Comparison of ENCODE assay signal across 1 cellular context in genomic region chr3:10554236-10554611, GRCh38.
TF ChIP-seq lines count a peak whose summit lies in the region.

No MANE protein-coding gene starts in this region.

TF ChIP-seq in GM23338, 12 proteins besides CTCF, POLR2A, EP300 and RAD21 (continued from another document):
- TF ChIP-seq ZNF462 (CRISPR knock-in tag; IDR thresholded peaks at IDR 0.05) (no peak), NANOG (IDR thresholded peaks at IDR 0.05; ENCODE audit: borderline replicate concordance) (no peak), ZNF331 (CRISPR knock-in tag; IDR thresholded peaks at IDR 0.05; ENCODE audit: low read depth) (no peak), ETS1 (IDR thresholded peaks at IDR 0.05) (no peak), ZNF114 (CRISPR knock-in tag; IDR thresholded peaks at IDR 0.05) (no peak)
TF ChIP-seq in GM23338: peak in this region for 0.
